Comparison of ENCODE assay signal across 28 cellular contexts in the genomic region with DNA sequence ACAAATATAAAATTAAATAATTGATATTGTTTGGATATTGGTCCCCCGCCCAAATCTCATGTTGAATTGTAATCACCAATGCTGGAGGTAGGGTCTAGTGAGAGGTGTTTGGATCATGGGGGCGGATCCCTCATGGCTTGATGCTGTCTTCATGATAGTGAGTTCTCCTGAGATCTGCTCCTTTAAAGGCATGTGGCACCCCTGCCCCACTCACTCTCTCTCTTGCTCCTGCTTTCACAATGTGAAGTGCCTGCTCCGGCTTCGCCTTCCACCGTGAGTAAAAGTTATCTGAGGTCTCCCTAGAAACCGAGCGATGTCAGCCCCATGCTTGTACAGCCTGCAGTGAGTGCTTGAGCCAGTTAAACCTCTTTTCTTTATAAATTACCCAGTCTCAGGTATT.
"Had no signal": no experiment of that assay in that cellular context is flagged by ENCODE, and none has a peak within 500 bp of the region (broad histone marks: within the 10 kb centered on the region; RNA-seq: fewer than 3 reads in every experiment).

No MANE protein-coding gene starts in this region.

- H3K27ac Mint-ChIP-seq: stimulated activated effector memory CD8-positive, alpha-beta T cell treated with anti-CD3 and anti-CD28 coated beads, Interleukin-12 subunit alpha, Interleukin-12 subunit beta, amount 100 ng/mL, for 72 hours; stimulated activated memory B cell treated with anti-CD40 and anti-IgM and Interleukin-4, amounts not matched to agents 10 μg/mL and 1 μg/mL and 100 μg/mL, for 72 hours; stimulated activated naive B cell treated with anti-CD40 and anti-IgM and Interleukin-4, amounts not matched to agents 10 μg/mL and 1 μg/mL and 100 μg/mL, for 72 hours; stimulated activated naive CD8-positive, alpha-beta T cell treated with anti-CD3 and anti-CD28 coated beads, Interleukin-15, amount 100 ng/mL, for 72 hours; stimulated activated naive CD8-positive, alpha-beta T cell treated with anti-CD3 and anti-CD28 coated beads, Interleukin-15, Interleukin-2, amounts not matched to agents 100 ng/mL and 50 ng/mL, for 24 hours; type B pancreatic cell had no signal

- H3K4me3 ChIP-seq: stomach, suprapubic skin, testis, thoracic aorta, thyroid gland, tibial artery, tibial nerve, transverse colon, upper lobe of left lung, upper lobe of right lung, uterus, vagina had no signal

- H3K36me3 Mint-ChIP-seq: stimulated activated effector memory CD8-positive, alpha-beta T cell treated with anti-CD3 and anti-CD28 coated beads, Interleukin-12 subunit alpha, Interleukin-12 subunit beta, amount 100 ng/mL, for 72 hours; stimulated activated memory B cell treated with anti-CD40 and anti-IgM and Interleukin-4, amounts not matched to agents 10 μg/mL and 1 μg/mL and 100 μg/mL, for 72 hours; type B pancreatic cell had no signal

- H3K27ac ChIP-seq: stomach, suprapubic skin, testis, thoracic aorta, thyroid gland, tibial artery, tibial nerve, transverse colon, upper lobe of left lung, upper lobe of right lung, uterus, vagina had no signal

- H3K36me3 ChIP-seq: stomach, suprapubic skin, thoracic aorta, thyroid gland, tibial artery, tibial nerve, transverse colon, upper lobe of left lung, upper lobe of right lung, uterus, vagina had no signal

- H3K4me1 ChIP-seq: stomach, suprapubic skin, testis, thyroid gland, tibial artery, tibial nerve, transverse colon, upper lobe of left lung, upper lobe of right lung, uterus, vagina had no signal

- H3K9me3 ChIP-seq: stomach, suprapubic skin, testis, thoracic aorta, thyroid gland, tibial artery, tibial nerve, transverse colon, upper lobe of left lung, upper lobe of right lung, uterus, vagina had no signal

- H3K4me1 Mint-ChIP-seq: stimulated activated effector memory CD8-positive, alpha-beta T cell treated with anti-CD3 and anti-CD28 coated beads, Interleukin-12 subunit alpha, Interleukin-12 subunit beta, amount 100 ng/mL, for 72 hours; stimulated activated memory B cell treated with anti-CD40 and anti-IgM and Interleukin-4, amounts not matched to agents 10 μg/mL and 1 μg/mL and 100 μg/mL, for 72 hours; stimulated activated naive B cell treated with anti-CD40 and anti-IgM and Interleukin-4, amounts not matched to agents 10 μg/mL and 1 μg/mL and 100 μg/mL, for 72 hours; stimulated activated naive CD8-positive, alpha-beta T cell treated with anti-CD3 and anti-CD28 coated beads, Interleukin-15, amount 100 ng/mL, for 72 hours had no signal

- DNase-seq: stimulated activated CD4-positive, alpha-beta T cell treated with anti-CD3 and anti-CD28 coated beads, Interleukin-2, amount 100 ng/mL, for 48 hours; stimulated activated CD4-positive, alpha-beta T cell treated with anti-CD3 and anti-CD28 coated beads, Interleukin-4, amount 100 ng/mL, for 1 hour; stimulated activated CD4-positive, alpha-beta T cell treated with anti-CD3 and anti-CD28 coated beads, Interleukin-4, amount 100 ng/mL, for 24 hours; stimulated activated CD4-positive, alpha-beta T cell treated with anti-CD3 and anti-CD28 coated beads, Interleukin-4, amount 100 ng/mL, for 4 hours; stimulated activated CD8-positive, alpha-beta memory T cell treated with anti-CD3 and anti-CD28 coated beads, Interleukin-4, amount 100 ng/mL, for 48 hours; stimulated activated naive B cell treated with anti-CD40 and anti-IgM and Interleukin-4, amounts not matched to agents 10 μg/mL and 1 μg/mL and 100 μg/mL, for 72 hours; stimulated activated naive CD4-positive, alpha-beta T cell; stimulated activated naive CD4-positive, alpha-beta T cell treated with Interleukin-2 at 50 U/mL for 16 hours; stimulated activated naive CD8-positive, alpha-beta T cell treated with anti-CD3 and anti-CD28 coated beads, Interleukin-15, amount 100 ng/mL, for 72 hours; stimulated activated naive CD8-positive, alpha-beta T cell treated with anti-CD3 and anti-CD28 coated beads, Interleukin-15, Interleukin-2, amounts not matched to agents 100 U/mL and 50 U/mL, for 24 hours; stomach; substantia nigra; testis; thyroid gland; tibial artery; transverse colon; trophoblast cell; upper lobe of left lung; upper lobe of right lung; uterus had no signal

- H3K4me3 Mint-ChIP-seq: stimulated activated effector memory CD8-positive, alpha-beta T cell treated with anti-CD3 and anti-CD28 coated beads, Interleukin-12 subunit alpha, Interleukin-12 subunit beta, amount 100 ng/mL, for 72 hours; stimulated activated memory B cell treated with anti-CD40 and anti-IgM and Interleukin-4, amounts not matched to agents 10 μg/mL and 1 μg/mL and 100 μg/mL, for 72 hours; stimulated activated naive B cell treated with anti-CD40 and anti-IgM and Interleukin-4, amounts not matched to agents 10 μg/mL and 1 μg/mL and 100 μg/mL, for 72 hours; stimulated activated naive CD8-positive, alpha-beta T cell treated with anti-CD3 and anti-CD28 coated beads, Interleukin-15, amount 100 ng/mL, for 72 hours; stimulated activated naive CD8-positive, alpha-beta T cell treated with anti-CD3 and anti-CD28 coated beads, Interleukin-15, Interleukin-2, amounts not matched to agents 100 ng/mL and 50 ng/mL, for 24 hours; type B pancreatic cell had no signal

- ATAC-seq: stimulated activated effector memory CD8-positive, alpha-beta T cell treated with anti-CD3 and anti-CD28 coated beads, Interleukin-12 subunit alpha, Interleukin-12 subunit beta, amount 100 ng/mL, for 72 hours; stimulated activated memory B cell treated with anti-CD40 and anti-IgM and Interleukin-4, amounts not matched to agents 10 μg/mL and 1 μg/mL and 100 μg/mL, for 72 hours; stimulated activated naive B cell treated with anti-CD40 and anti-IgM and Interleukin-4, amounts not matched to agents 10 μg/mL and 1 μg/mL and 100 μg/mL, for 72 hours; stimulated activated naive CD8-positive, alpha-beta T cell treated with anti-CD3 and anti-CD28 coated beads, Interleukin-15, amount 100 ng/mL, for 72 hours; stimulated activated naive CD8-positive, alpha-beta T cell treated with anti-CD3 and anti-CD28 coated beads, Interleukin-15, Interleukin-2, amounts not matched to agents 100 U/mL and 50 U/mL, for 24 hours; upper lobe of right lung had no signal

- H3K9me3 Mint-ChIP-seq: stimulated activated naive CD8-positive, alpha-beta T cell treated with anti-CD3 and anti-CD28 coated beads, Interleukin-15, amount 100 ng/mL, for 72 hours; stimulated activated naive CD8-positive, alpha-beta T cell treated with anti-CD3 and anti-CD28 coated beads, Interleukin-15, Interleukin-2, amounts not matched to agents 100 ng/mL and 50 ng/mL, for 24 hours; type B pancreatic cell had no signal

- H3K27me3 Mint-ChIP-seq: stimulated activated memory B cell treated with anti-CD40 and anti-IgM and Interleukin-4, amounts not matched to agents 10 μg/mL and 1 μg/mL and 100 μg/mL, for 72 hours; stimulated activated naive B cell treated with anti-CD40 and anti-IgM and Interleukin-4, amounts not matched to agents 10 μg/mL and 1 μg/mL and 100 μg/mL, for 72 hours; stimulated activated naive CD8-positive, alpha-beta T cell treated with anti-CD3 and anti-CD28 coated beads, Interleukin-15, amount 100 ng/mL, for 72 hours; stimulated activated naive CD8-positive, alpha-beta T cell treated with anti-CD3 and anti-CD28 coated beads, Interleukin-15, Interleukin-2, amounts not matched to agents 100 ng/mL and 50 ng/mL, for 24 hours; type B pancreatic cell had no signal

- H3K27me3 ChIP-seq: stomach, suprapubic skin, testis, thyroid gland, tibial artery, tibial nerve, transverse colon, upper lobe of left lung, upper lobe of right lung, uterus, vagina had no signal
